ENCODE assay signal across 32 cellular contexts in genomic region chr11:7636350-7636749, GRCh38.
"Had no signal": no experiment of that assay in that cellular context is flagged by ENCODE, and none has a peak within 500 bp of the region (broad histone marks: within the 10 kb centered on the region; RNA-seq: fewer than 3 reads in every experiment).

No MANE protein-coding gene starts in this region.

- H3K27ac Mint-ChIP-seq: activated CD4-positive, alpha-beta T cell treated with anti-CD3 and anti-CD28 coated beads for 36 hours; activated CD4-positive, alpha-beta T cell treated with anti-CD3 and anti-CD28 coated beads, Interleukin-2, amount 10 ng/mL, durations not matched to agents 7 days and 5 days; activated CD8-positive, alpha-beta T cell treated with anti-CD3 and anti-CD28 coated beads, Interleukin-2, amount 10 ng/mL, durations not matched to agents 7 days and 5 days; activated naive CD8-positive, alpha-beta T cell treated with anti-CD3 and anti-CD28 coated beads for 36 hours; T-cell; WTC11 had no signal

- H3K4me3 Mint-ChIP-seq: activated CD4-positive, alpha-beta T cell treated with anti-CD3 and anti-CD28 coated beads for 36 hours; activated CD4-positive, alpha-beta T cell treated with anti-CD3 and anti-CD28 coated beads, Interleukin-2, amount 10 ng/mL, durations not matched to agents 7 days and 5 days; activated CD8-positive, alpha-beta T cell treated with anti-CD3 and anti-CD28 coated beads, Interleukin-2, amount 10 ng/mL, durations not matched to agents 7 days and 5 days; activated naive CD8-positive, alpha-beta T cell treated with anti-CD3 and anti-CD28 coated beads for 36 hours; central memory CD8-positive, alpha-beta T cell; T-cell; WTC11 had no signal

- H3K36me3 ChIP-seq: cardiac muscle cell had no signal

- H3K4me1 Mint-ChIP-seq: activated CD4-positive, alpha-beta T cell treated with anti-CD3 and anti-CD28 coated beads for 36 hours; activated CD4-positive, alpha-beta T cell treated with anti-CD3 and anti-CD28 coated beads, Interleukin-2, amount 10 ng/mL, durations not matched to agents 7 days and 5 days; activated naive CD8-positive, alpha-beta T cell treated with anti-CD3 and anti-CD28 coated beads for 36 hours; central memory CD8-positive, alpha-beta T cell; T-cell had no signal

- H3K9me3 Mint-ChIP-seq: activated CD4-positive, alpha-beta T cell treated with anti-CD3 and anti-CD28 coated beads, Interleukin-2, amount 10 ng/mL, durations not matched to agents 7 days and 5 days; activated naive CD8-positive, alpha-beta T cell treated with anti-CD3 and anti-CD28 coated beads for 36 hours; central memory CD8-positive, alpha-beta T cell; T-cell; WTC11 had no signal

- H3K4me3 ChIP-seq: cardiac muscle cell, K562, PC-9 had no signal

- DNase-seq: activated CD4-positive, alpha-beta T cell treated with anti-CD3 and anti-CD28 coated beads for 36 hours; activated CD4-positive, alpha-beta T cell treated with anti-CD3 and anti-CD28 coated beads, Interleukin-2, amount 10 ng/mL, durations not matched to agents 7 days and 5 days; activated CD4-positive, alpha-beta T cell treated with anti-CD3 and anti-CD28 coated beads, Interleukin-2, amount 50 U/mL, for 48 hours; activated CD8-positive, alpha-beta T cell treated with anti-CD3 and anti-CD28 coated beads, Interleukin-2, amount 10 ng/mL, durations not matched to agents 7 days and 5 days; activated effector memory CD4-positive, alpha-beta T cell treated with Interleukin-2 at 50 U/mL for 16 hours; activated naive CD4-positive, alpha-beta T cell; activated naive CD4-positive, alpha-beta T cell treated with anti-CD3 and anti-CD28 coated beads, Interleukin-2, amount 50 U/mL, for 16 hours; activated naive CD8-positive, alpha-beta T cell treated with anti-CD3 and anti-CD28 coated beads for 36 hours; activated T-cell treated with anti-CD3 and anti-CD28 coated beads, Interleukin-2, amount 50 U/mL, for 48 hours; amniotic stem cell; aorta; Karpas-422; NCI-H1105; NCI-H1417 treated with DMSO at 0.1 percent for 48 hours; NCI-H1694 treated with DMSO at 0.1 percent for 48 hours; NCI-H2029; NCI-H345; NCI-H510A; NCI-H526; NCI-H748 treated with DMSO at 0.1 percent for 48 hours; NK-92 treated with Interleukin-12 subunit alpha and Interleukin-12 subunit beta, amount 100 ng/mL, for 24 hours; PC-9; SIG-M5; T-cell; T-helper 2 cell; T-helper 9 cell had no signal

- H3K27ac ChIP-seq: cardiac muscle cell, PC-9, RWPE1 had no signal

- H3K27me3 ChIP-seq: cardiac muscle cell had no signal

- ATAC-seq: activated CD4-positive, alpha-beta T cell treated with anti-CD3 and anti-CD28 coated beads for 36 hours; activated CD4-positive, CD25-positive, alpha-beta regulatory T cell treated with anti-CD3 and anti-CD28 coated beads, Interleukin-2, amount 50 U/mL, for 24 hours; activated CD8-positive, alpha-beta T cell treated with anti-CD3 and anti-CD28 coated beads, Interleukin-2, amount 10 ng/mL, durations not matched to agents 7 days and 5 days; K562; T-cell; WTC11 had no signal

- H3K27me3 Mint-ChIP-seq: activated CD4-positive, alpha-beta T cell treated with anti-CD3 and anti-CD28 coated beads for 36 hours; activated CD4-positive, alpha-beta T cell treated with anti-CD3 and anti-CD28 coated beads, Interleukin-2, amount 10 ng/mL, durations not matched to agents 7 days and 5 days; activated naive CD8-positive, alpha-beta T cell treated with anti-CD3 and anti-CD28 coated beads for 36 hours; central memory CD8-positive, alpha-beta T cell; T-cell had no signal
